8 cellular contexts compared by ENCODE assay signal in the genomic region with DNA sequence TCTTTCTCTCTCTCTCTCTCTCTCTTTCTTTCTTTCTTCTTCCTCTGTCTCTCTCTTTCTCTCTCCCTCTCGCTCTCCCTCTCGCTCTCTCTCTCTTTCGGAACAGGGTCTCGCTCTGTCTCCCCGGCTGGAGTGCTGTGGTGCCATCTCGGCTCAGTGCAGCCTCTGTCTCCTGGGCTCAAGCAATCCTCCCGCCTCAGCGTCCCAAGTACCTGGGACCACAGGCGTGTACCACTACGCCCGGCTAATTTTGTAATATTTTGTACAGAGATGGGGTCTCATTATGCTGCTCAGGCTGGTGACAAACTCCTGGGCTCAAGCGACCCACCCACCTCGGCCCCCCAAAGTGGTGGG. TPM values are rescaled to one million over a fixed set of nuclear protein-coding genes. Genes with fewer than 3 reads are reported as not detected.
A peak's percentile ranks its signal among the peaks of the same experiment; 100 is the strongest.
DNase-seq lines count a peak whose midpoint lies in the region; ATAC-seq and TF ChIP-seq lines count a peak whose summit lies in the region.
"Had no signal": no experiment of that assay in that cellular context is flagged by ENCODE, and none has a peak within 500 bp of the region (broad histone marks: within the 10 kb centered on the region; RNA-seq: fewer than 3 reads in every experiment).

No MANE protein-coding gene starts in this region.

- no peak for DNase-seq in GM23338 (ENCODE audit: low spot score)
- peak; percentile 43 for DNase-seq in NAMALWA (ENCODE audit: low spot score)
- no peak for DNase-seq in brain microvascular endothelial cell
- DNase-seq in neural progenitor cell (ENCODE audit: low spot score): no peak
- DNase-seq in hippocampal formation (lab: John Stamatoyannopoulos, UW): no peak
- DNase-seq in DMS153 treated with DMSO at 0.1 percent for 48 hours (lab: John Stamatoyannopoulos, UW; ENCODE audit: unreplicated experiment): no peak
- no peak for DNase-seq in inferior parietal cortex (ENCODE audit: extremely low spot score)

- H3K36me3 Mint-ChIP-seq in GM23338 (ENCODE audit: low read depth) (peaks cover 2% of the 10 kb centered on the region; the same call in 2 of the 3 replicates), neural progenitor cell (no peaks in the 10 kb centered on the region)

- peaks cover 9% of the 10 kb centered on the region for H3K4me1 ChIP-seq in GM23338 (ENCODE audit: insufficient read depth)
- H3K4me1 ChIP-seq in neural progenitor cell: no peaks in the 10 kb centered on the region

- H2AFZ ChIP-seq in GM23338 (no peak overlapping the region), neural progenitor cell (replicated peaks) (no peak overlapping the region)

- H3K79me2 ChIP-seq in GM23338 (replicated peaks; ENCODE audit: insufficient read depth) (no peaks in the 10 kb centered on the region), neural progenitor cell (ENCODE audit: low read depth) (no peaks in the 10 kb centered on the region)

- peak overlapping the region; percentile 53 for H3K4me3 Mint-ChIP-seq in GM23338
- no peak overlapping the region for H3K4me3 Mint-ChIP-seq in neural progenitor cell

- in situ Hi-C loops in brain microvascular endothelial cell (cut with HindIII; ENCODE audit: low pct_ligation_motif_present, low sequenced_read_pairs): no loop called here

- H3K27me3 ChIP-seq in GM23338 (ENCODE audit: insufficient read depth) (no peaks in the 10 kb centered on the region), brain microvascular endothelial cell (replicated peaks) (no peaks in the 10 kb centered on the region), neural progenitor cell (no peaks in the 10 kb centered on the region)

- H3F3A ChIP-seq in GM23338 (replicated peaks; ENCODE audit: low read depth) (peaks cover 10% of the 10 kb centered on the region; the same call in 1 of the 2 replicates), neural progenitor cell (ENCODE audit: low read depth) (peaks cover 4% of the 10 kb centered on the region)

- peak overlapping the region; percentile 99 for H3K27ac ChIP-seq in GM23338 (ENCODE audit: low read depth)
- H3K27ac ChIP-seq in brain microvascular endothelial cell: peak overlapping the region; percentile 83
- H3K27ac ChIP-seq in neural progenitor cell: no peak overlapping the region

- no peaks in the 10 kb centered on the region for H3K36me3 ChIP-seq in GM23338 (ENCODE audit: insufficient read depth)
- no peaks in the 10 kb centered on the region for H3K36me3 ChIP-seq in brain microvascular endothelial cell (replicated peaks)
- H3K36me3 ChIP-seq in neural progenitor cell: no peaks in the 10 kb centered on the region

- peaks cover 9% of the 10 kb centered on the region for H3K4me1 Mint-ChIP-seq in GM23338
- peaks cover 18% of the 10 kb centered on the region for H3K4me1 Mint-ChIP-seq in neural progenitor cell

- H3K27me3 Mint-ChIP-seq in GM23338 (ENCODE audit: insufficient read depth, low read depth, poor library complexity) (peaks cover 15% of the 10 kb centered on the region), neural progenitor cell (ENCODE audit: insufficient read depth, low read depth) (peaks cover 5% of the 10 kb centered on the region)

- H3K9ac ChIP-seq in neural progenitor cell: no peak overlapping the region

- H3K9me2 ChIP-seq in GM23338 (ENCODE audit: insufficient read depth): no peaks in the 10 kb centered on the region

- H3K9me3 Mint-ChIP-seq in GM23338 (peaks cover 4% of the 10 kb centered on the region; the same call in 2 of the 3 replicates), neural progenitor cell (peaks cover 1% of the 10 kb centered on the region)
- H3K9me3 Mint-ChIP-seq: nephron had no signal

- H3K27ac Mint-ChIP-seq in GM23338 (peak overlapping the region; percentile 99), neural progenitor cell (peak overlapping the region; percentile 88)

- ATAC-seq in GM23338: peak; percentile 2; the same call in 1 of the 3 replicates

- peak overlapping the region; percentile 37; the same call in 1 of the 2 replicates for H3K4me3 ChIP-seq in GM23338
- no peak overlapping the region for H3K4me3 ChIP-seq in brain microvascular endothelial cell (ENCODE audit: low read depth, low read length)
- no peak overlapping the region for H3K4me3 ChIP-seq in neural progenitor cell

- H3K4me2 ChIP-seq in GM23338: peak overlapping the region; percentile 78
- H3K4me2 ChIP-seq in neural progenitor cell: no peak overlapping the region

- H3K9me3 ChIP-seq in neural progenitor cell (ENCODE audit: low read depth): no peaks in the 10 kb centered on the region

- no peaks in the 10 kb centered on the region for H4K20me1 ChIP-seq in GM23338 (replicated peaks; ENCODE audit: insufficient read depth)
- H4K20me1 ChIP-seq in neural progenitor cell (ENCODE audit: low read depth): no peaks in the 10 kb centered on the region

- no peak for TF ChIP-seq CTCF in GM23338 (conservative IDR thresholded peaks at IDR 0.05; ENCODE audit: low read depth in 2 of 2)
- no peak for TF ChIP-seq CTCF in brain microvascular endothelial cell (IDR thresholded peaks at IDR 0.05; ENCODE audit: low read depth, low read length, missing control alignments)
- TF ChIP-seq CTCF in neural progenitor cell (IDR thresholded peaks at IDR 0.05): no peak

TF ChIP-seq in GM23338, 12 proteins besides CTCF, POLR2A, EP300 and RAD21:
- no peak for TF ChIP-seq ZNF331 (CRISPR knock-in tag; IDR thresholded peaks at IDR 0.05; ENCODE audit: low read depth)
- TF ChIP-seq JUNB (IDR thresholded peaks at IDR 0.05; ENCODE audit: unreplicated experiment): no peak
- no peak for TF ChIP-seq EZH2phosphoT487 (IDR thresholded peaks at IDR 0.05; ENCODE audit: unreplicated experiment)
- no peak for TF ChIP-seq CREB1 (CRISPR knock-in tag; IDR thresholded peaks at IDR 0.05; ENCODE audit: low read depth)
- TF ChIP-seq POLR2AphosphoS5 (IDR thresholded peaks at IDR 0.05; ENCODE audit: low read depth): no peak

RNA-seq across cellular contexts. Expression of a gene that starts 12.7 kb away (rescaled TPM):
- total RNA-seq in GM23338 (2014; rRNA removed; shearing (Covaris generic)): 36.5 and 41.1 TPM in 2 replicates
- polyA plus RNA-seq in GM23338 (2016; fragmentation: Nextera tagmentation; extraction: Ambion mirVana): 23.0 and 25.2 TPM in 2 replicates
- total RNA-seq in neural progenitor cell (ENCODE audit: low replicate concordance): 19.2 and 30.5 TPM in 2 replicates
